9 cellular contexts compared by ENCODE assay signal in the genomic region with DNA sequence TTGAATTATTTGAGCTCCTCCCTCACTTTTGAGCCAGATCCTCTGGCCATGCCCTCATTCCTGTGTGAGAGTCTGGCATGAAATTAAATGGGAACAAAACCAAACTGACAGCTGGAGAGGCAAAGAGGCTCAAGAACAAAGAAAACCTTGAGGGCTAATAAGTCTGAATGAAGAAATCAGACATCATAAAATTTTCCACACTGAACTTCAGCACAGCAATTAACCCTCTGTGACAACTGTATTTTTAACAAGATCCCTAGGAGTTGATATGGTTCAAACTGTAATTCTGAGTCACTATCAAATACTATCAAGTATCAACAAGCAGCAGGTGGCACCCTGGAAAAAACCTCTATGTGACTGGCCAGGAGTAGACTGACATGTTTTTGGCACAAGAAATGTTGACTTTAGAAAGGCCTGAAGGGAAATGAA.
DNase-seq lines count a peak whose midpoint lies in the region; FAIRE-seq and TF ChIP-seq lines count a peak whose summit lies in the region.
"Had no signal": no experiment of that assay in that cellular context is flagged by ENCODE, and none has a peak within 500 bp of the region (broad histone marks: within the 10 kb centered on the region; RNA-seq: fewer than 3 reads in every experiment).

No MANE protein-coding gene starts in this region.

- no peak overlapping the region for H2AFZ ChIP-seq in Karpas-422 (ENCODE audit: low read length)

- H3K27ac ChIP-seq in Karpas-422 (ENCODE audit: low read length): no peak overlapping the region
- no peak overlapping the region for H3K27ac ChIP-seq in CD8-positive, alpha-beta memory T cell (ENCODE audit: low read depth, low read length)

- CTCF ChIA-PET in BJ (lab: Yijun Ruan, JAX): interaction anchor here (0.7 to 1.4 kb wide), 2 partner anchors 13 to 22 kb away, joined by 3 read pairs; no protein-coding TSS in a partner anchor
- CTCF ChIA-PET in CD8-positive, alpha-beta memory T cell (lab: Charles Lee): no interaction called here

- H3K4me1 ChIP-seq in Karpas-422 (ENCODE audit: low read length): peaks cover 19% of the 10 kb centered on the region
- no peaks in the 10 kb centered on the region for H3K4me1 ChIP-seq in CD8-positive, alpha-beta memory T cell (ENCODE audit: insufficient read depth, low read length)

- H3K79me2 ChIP-seq in Karpas-422 (ENCODE audit: low read length): no peaks in the 10 kb centered on the region

- H3K9me3 ChIP-seq in Karpas-422 (ENCODE audit: low read length): no peaks in the 10 kb centered on the region
- H3K9me3 ChIP-seq in CD8-positive, alpha-beta memory T cell (ENCODE audit: low read length): no peaks in the 10 kb centered on the region

- no peak overlapping the region for H3K4me3 ChIP-seq in BJ (ENCODE audit: low read depth, low read length)
- no peak overlapping the region for H3K4me3 ChIP-seq in bronchial epithelial cell (ENCODE audit: low read depth, low read length)
- H3K4me3 ChIP-seq in Karpas-422 (ENCODE audit: low read length): no peak overlapping the region
- H3K4me3 ChIP-seq in CD8-positive, alpha-beta memory T cell (ENCODE audit: low read length): no peak overlapping the region

- H3K27me3 ChIP-seq in BJ (ENCODE audit: control insufficient read depth, insufficient read depth, low read length) (no peaks in the 10 kb centered on the region), bronchial epithelial cell (ENCODE audit: control insufficient read depth, insufficient read depth, low read length) (no peaks in the 10 kb centered on the region), Karpas-422 (ENCODE audit: low read length) (no peaks in the 10 kb centered on the region)
- H3K27me3 ChIP-seq in CD8-positive, alpha-beta memory T cell (ENCODE audit: insufficient read depth, low read length, poor library complexity, severe bottlenecking): no peaks in the 10 kb centered on the region

- peak; percentile 68 for DNase-seq in BJ (ENCODE audit: low read depth)
- peak; percentile 96 for DNase-seq in NCI-H2029 treated with DMSO at 0.1 percent for 48 hours (lab: John Stamatoyannopoulos, UW)
- peak; percentile 90 for DNase-seq in bronchial epithelial cell (ENCODE audit: low read depth)
- peak; percentile 91 to 92 for DNase-seq in lung microvascular endothelial cell (ENCODE audit: low read depth in 2 of 2)
- no peak for DNase-seq in Karpas-422
- no peak for DNase-seq in CD8-positive, alpha-beta memory T cell
- DNase-seq in stimulated activated CD4-positive, alpha-beta T cell treated with anti-CD3 and anti-CD28 coated beads, Interleukin-2, amount 100 ng/mL, for 48 hours: no peak
- no peak for DNase-seq in NCI-H1048 (lab: John Stamatoyannopoulos, UW)

- no peaks in the 10 kb centered on the region for H4K20me1 ChIP-seq in Karpas-422 (ENCODE audit: insufficient read depth, low read depth, low read length)

- no peak overlapping the region for H3K9ac ChIP-seq in Karpas-422 (ENCODE audit: low read length)

- POLR2A ChIA-PET in BJ (lab: Charles Lee): no interaction called here
- POLR2A ChIA-PET in CD8-positive, alpha-beta memory T cell (lab: Charles Lee): interaction anchor here (0.6 kb wide), 1 partner anchor 67 kb away, joined by 4 read pairs; no protein-coding TSS in a partner anchor

- H3K9me3 Mint-ChIP-seq in CD8-positive, alpha-beta memory T cell: no peaks in the 10 kb centered on the region

- no peak overlapping the region for H3K27ac Mint-ChIP-seq in CD8-positive, alpha-beta memory T cell

- H3K4me1 Mint-ChIP-seq in CD8-positive, alpha-beta memory T cell: peaks cover 11 to 17% (median 16%) of the 10 kb centered on the region in 3 donors

- H3K36me3 ChIP-seq in BJ (ENCODE audit: control insufficient read depth, insufficient read depth, low read length) (peaks cover 6% of the 10 kb centered on the region), bronchial epithelial cell (ENCODE audit: control insufficient read depth, insufficient read depth, low read length) (peaks cover 4% of the 10 kb centered on the region), Karpas-422 (ENCODE audit: insufficient read depth, low read length) (0 out of 2 replicates have a peak, but pooled peaks cover 5% of the 10 kb centered on the region)
- H3K36me3 ChIP-seq in CD8-positive, alpha-beta memory T cell (ENCODE audit: insufficient read depth, low read length): peaks cover 13% of the 10 kb centered on the region

- TF ChIP-seq CTCF in BJ (IDR thresholded peaks at IDR 0.05; ENCODE audit: insufficient read depth, low read depth, low read length) (no peak), bronchial epithelial cell (IDR thresholded peaks at IDR 0.05; ENCODE audit: insufficient read depth, low read length, severe bottlenecking) (no peak)

- H3K4me2 ChIP-seq in Karpas-422 (ENCODE audit: low read depth, low read length, poor library complexity, severe bottlenecking): no peak overlapping the region

- FAIRE-seq in bronchial epithelial cell (lab: Jason Lieb, UNC): no peak
- FAIRE-seq: G401.6 had no signal

- H3K4me3 Mint-ChIP-seq in CD8-positive, alpha-beta memory T cell: no peak overlapping the region

- no peaks in the 10 kb centered on the region for H3K9me2 ChIP-seq in Karpas-422 (replicated peaks; ENCODE audit: insufficient read depth, low read length)

- H3K36me3 Mint-ChIP-seq in CD8-positive, alpha-beta memory T cell: peaks cover 0 to 79% (median 30%) of the 10 kb centered on the region in 3 donors

- no peaks in the 10 kb centered on the region for H3K27me3 Mint-ChIP-seq in CD8-positive, alpha-beta memory T cell

Comparison
In these comparisons a context has a peak if more than half of its experiments do, and no peak if none do; other contexts are left out.
1. DNase-seq: peak in BJ (single experiment), NCI-H2029 treated with DMSO at 0.1 percent for 48 hours (single experiment), bronchial epithelial cell (single experiment) and lung microvascular endothelial cell (2 of 2); none in Karpas-422 (single experiment), CD8-positive, alpha-beta memory T cell (0 of 5), stimulated activated CD4-positive, alpha-beta T cell treated with anti-CD3 and anti-CD28 coated beads, Interleukin-2, amount 100 ng/mL, for 48 hours (0 of 2) and NCI-H1048 (single experiment).